ENCODE assay signal across 25 cellular contexts in genomic region chr2:100869146-100869545, GRCh38.
"Had no signal": no experiment of that assay in that cellular context is flagged by ENCODE, and none has a peak within 500 bp of the region (broad histone marks: within the 10 kb centered on the region; RNA-seq: fewer than 3 reads in every experiment).

No MANE protein-coding gene starts in this region.

- H3K36me3 ChIP-seq: lower lobe of right lung, pancreas, prostate gland, sigmoid colon, spleen, transverse colon, upper lobe of left lung, vagina had no signal

- ATAC-seq: left cardiac atrium; left lobe of liver; lower lobe of right lung; naive thymus-derived CD8-positive, alpha-beta T cell; stimulated activated memory B cell treated with anti-CD40 and anti-IgM and Interleukin-4, amounts not matched to agents 10 μg/mL and 1 μg/mL and 100 μg/mL, for 72 hours; stimulated activated naive CD8-positive, alpha-beta T cell treated with anti-CD3 and anti-CD28 coated beads, Interleukin-15, amount 100 ng/mL, for 72 hours had no signal

- H3K4me3 ChIP-seq: lower lobe of right lung, pancreas, prostate gland, sigmoid colon, spleen, transverse colon, upper lobe of left lung, vagina had no signal

- H3K27ac ChIP-seq: lower lobe of right lung, pancreas, prostate gland, sigmoid colon, spleen, transverse colon, upper lobe of left lung, vagina had no signal

- DNase-seq: hippocampal formation; kidney glomerular epithelial cell; left cardiac atrium; lower lobe of right lung; mammary epithelial cell; mesenchymal stem cell; naive thymus-derived CD8-positive, alpha-beta T cell; nucleus accumbens; pancreas; posterior cingulate gyrus; retina; right cardiac atrium; sigmoid colon; small intestine; spleen; stimulated activated CD4-positive, alpha-beta T cell treated with anti-CD3 and anti-CD28 coated beads, Interleukin-4, amount 100 ng/mL, for 24 hours; stimulated activated naive CD4-positive, alpha-beta T cell treated with Interleukin-2 at 50 U/mL for 16 hours; stimulated activated naive CD8-positive, alpha-beta T cell treated with anti-CD3 and anti-CD28 coated beads, Interleukin-15, amount 100 ng/mL, for 72 hours; substantia nigra; transverse colon; upper lobe of left lung had no signal

- H3K27me3 ChIP-seq: pancreas, sigmoid colon, spleen, transverse colon, upper lobe of left lung, vagina had no signal

- H3K9me3 ChIP-seq: pancreas, prostate gland, sigmoid colon, vagina had no signal

- H3K4me1 ChIP-seq: lower lobe of right lung, pancreas, prostate gland, sigmoid colon, spleen, upper lobe of left lung had no signal
